Comparison of ENCODE assay signal across 20 cellular contexts in genomic region chrX:53268173-53268572, GRCh38.
"Had no signal": no experiment of that assay in that cellular context is flagged by ENCODE, and none has a peak within 500 bp of the region (broad histone marks: within the 10 kb centered on the region; RNA-seq: fewer than 3 reads in every experiment).

No MANE protein-coding gene starts in this region.

- FAIRE-seq: islet of Langerhans had no signal

- H3K4me3 ChIP-seq: ascending aorta, lung, spleen, thoracic aorta had no signal

- H3K27ac ChIP-seq: ascending aorta, spleen, thoracic aorta, VCaP had no signal

- ATAC-seq: activated T-cell treated with anti-CD3 and anti-CD28 coated beads, Interleukin-2, amount 50 U/mL, for 72 hours; stimulated activated memory B cell treated with anti-CD40 and anti-IgM and Interleukin-4, amounts not matched to agents 10 μg/mL and 1 μg/mL and 100 μg/mL, for 72 hours had no signal

- H3K9me3 ChIP-seq: ascending aorta, spleen, thoracic aorta had no signal

- H3K36me3 ChIP-seq: ascending aorta, spleen, thoracic aorta had no signal

- H3K4me1 ChIP-seq: ascending aorta had no signal

- DNase-seq: activated CD4-positive, alpha-beta T cell treated with anti-CD3 and anti-CD28 coated beads, Interleukin-2, amount 50 U/mL, for 1 hour; activated CD4-positive, CD25-positive, alpha-beta regulatory T cell treated with anti-CD3 and anti-CD28 coated beads, Interleukin-2, amount 50 U/mL, for 72 hours; activated gamma-delta T cell; activated T-cell treated with anti-CD3 and anti-CD28 coated beads, Interleukin-2, amount 50 U/mL, for 72 hours; effector CD8-positive, alpha-beta T cell; foreskin melanocyte; glutamatergic neuron; hippocampal formation; midbrain; nucleus accumbens; spleen; stimulated activated CD4-positive, alpha-beta T cell treated with anti-CD3 and anti-CD28 coated beads, Interleukin-4, amount 100 ng/mL, for 4 hours; T-helper 1 cell; T-helper 9 cell had no signal

- H3K27me3 ChIP-seq: ascending aorta had no signal
